Comparison of ENCODE assay signal across 8 cellular contexts in genomic region chr5:55994998-55995914, GRCh38. TPM values are rescaled to one million over a fixed set of nuclear protein-coding genes. Genes with fewer than 3 reads are reported as not detected.
DNase-seq lines count a peak whose midpoint lies in the region; ATAC-seq and TF ChIP-seq lines count a peak whose summit lies in the region.

No MANE protein-coding gene starts in this region.

- H3K27ac ChIP-seq in right cardiac atrium (ENCODE audit: low read length) (peak overlapping the region; percentile 97), vagina (peak overlapping the region; percentile 99)

- H3K4me3 ChIP-seq in right cardiac atrium (ENCODE audit: low read length): peak overlapping the region; percentile 95
- peak overlapping the region; percentile 85 to 97 for H3K4me3 ChIP-seq in vagina

- peaks cover 15% of the 10 kb centered on the region for H3K36me3 Mint-ChIP-seq in T-helper 17 cell (ENCODE audit: low read depth)

- peak in 1 of 3 experiments; percentile 10 for TF ChIP-seq CTCF in vagina (IDR thresholded peaks at IDR 0.05)

- peak overlapping the region; percentile 99 for H3K4me3 Mint-ChIP-seq in T-helper 17 cell

- intact Hi-C loops in right cardiac atrium (cut with DNase I) (loop anchor here in 1 of 4 donors (10.0 kb wide), 1 partner anchor 180 kb away; no protein-coding TSS in a partner anchor), vagina (cut with DNase I) (loop anchor here (5.0 to 10.0 kb wide), 2 partner anchors 80 to 1463 kb away; no protein-coding TSS in a partner anchor)

- peak overlapping the region; percentile 100 for H3K27ac Mint-ChIP-seq in T-helper 17 cell

- H3K4me1 ChIP-seq in right cardiac atrium (ENCODE audit: control insufficient read depth, insufficient read depth, low read length): peaks cover 2% of the 10 kb centered on the region
- peaks cover 50% of the 10 kb centered on the region for H3K4me1 ChIP-seq in vagina

- no peaks in the 10 kb centered on the region for H3K27me3 Mint-ChIP-seq in T-helper 17 cell

- peaks cover 42% of the 10 kb centered on the region for H3K4me1 Mint-ChIP-seq in T-helper 17 cell

- DNase-seq in NCI-H1694 treated with DMSO at 0.1 percent for 48 hours (lab: John Stamatoyannopoulos, UW) (peak; percentile 80), T-helper 17 cell (peak; percentile 95 to 98 (median 95)), anterior cingulate cortex (lab: John Stamatoyannopoulos, UW) (peak; percentile 80 to 99 (median 96)), right cardiac atrium (peak; percentile 99), pulmonary artery endothelial cell (ENCODE audit: low read depth, low spot score) (peak; percentile 98), vagina (ENCODE audit: extremely low spot score in 2 of 2) (peak in 1 of 2 donors; percentile 98)

- ATAC-seq in GM18502 (IDR thresholded peaks at IDR 0.05; ENCODE audit: poor library complexity, unreplicated experiment): peak; percentile 96
- peak; percentile 97 for ATAC-seq in HG02943 (IDR thresholded peaks at IDR 0.05; ENCODE audit: low read depth, unreplicated experiment)
- ATAC-seq in T-helper 17 cell: peak; percentile 95
- ATAC-seq in right cardiac atrium: peak; percentile 98

- H3K27me3 ChIP-seq in right cardiac atrium (ENCODE audit: control insufficient read depth, insufficient read depth) (no peaks in the 10 kb centered on the region), vagina (no peaks in the 10 kb centered on the region)

- H3K9me3 ChIP-seq in T-helper 17 cell (ENCODE audit: control insufficient read depth, low read length, poor library complexity, severe bottlenecking): no peaks in the 10 kb centered on the region
- no peaks in the 10 kb centered on the region for H3K9me3 ChIP-seq in right cardiac atrium (ENCODE audit: control insufficient read depth, low read length)
- H3K9me3 ChIP-seq in vagina: no peaks in the 10 kb centered on the region

- peak in 1 of 2 donors; percentile 40 for TF ChIP-seq POLR2A in vagina (IDR thresholded peaks at IDR 0.05)

- H3K36me3 ChIP-seq in vagina: no peaks in the 10 kb centered on the region

- WGBS in right cardiac atrium: under 1% methylated on average over 70 of the region's 70 CpGs

RNA-seq across cellular contexts. Expression of gene IL6ST, which starts 0.5 kb away (rescaled TPM):
- total RNA-seq in T-helper 17 cell (100 to 1,000 TPM; 159 TPM), right cardiac atrium (100 to 1,000 TPM; 192 to 238 (median 219) TPM), pulmonary artery endothelial cell (373 and 796 TPM in 2 replicates), vagina (312 TPM)
- 40.5 TPM for polyA plus RNA-seq in right cardiac atrium
